In genomic region chr5:95076395-95077165, GRCh38 we compare ENCODE assay signal across 31 cellular contexts.
A peak's percentile ranks its signal among the peaks of the same experiment; 100 is the strongest.
DNase-seq lines count a peak whose midpoint lies in the region; ATAC-seq, FAIRE-seq and TF ChIP-seq lines count a peak whose summit lies in the region.
"Had no signal": no experiment of that assay in that cellular context is flagged by ENCODE, and none has a peak within 500 bp of the region (broad histone marks: within the 10 kb centered on the region; RNA-seq: fewer than 3 reads in every experiment).

No MANE protein-coding gene starts in this region.

- H3K4ac ChIP-seq in mesenchymal stem cell (ENCODE audit: low read depth in 1 of 2, low read length in 2 of 2): no peak overlapping the region

- no peak overlapping the region for H2BK12ac ChIP-seq in mesenchymal stem cell (ENCODE audit: low read length in 2 of 2)

- H3K36me3 ChIP-seq in Panc1 (ENCODE audit: control insufficient read depth, insufficient read depth, low read length) (no peaks in the 10 kb centered on the region), mesenchymal stem cell (ENCODE audit: control insufficient read depth in 1 of 2, insufficient read depth in 2 of 2, low read depth in 1 of 2, low read length in 2 of 2) (no peaks in the 10 kb centered on the region)
- H3K36me3 ChIP-seq: BE2C, MG63, ovary, tibial artery had no signal

- peak overlapping the region in 5 of 7 donors; percentile 13 to 74 (median 28) for H3K27ac Mint-ChIP-seq in CD14-positive monocyte
- H3K27ac Mint-ChIP-seq: activated naive CD4-positive, alpha-beta T cell treated with anti-CD3 and anti-CD28 coated beads, Interleukin-2, amount 50 U/mL, for 24 hours; brain had no signal

- BruUV-seq in Panc1 (replicated peaks; lab: Mats Ljungman, UMichigan): no TSS peak

- peaks cover 12% of the 10 kb centered on the region; the same call in 1 of the 2 replicates for H3K4me1 ChIP-seq in Panc1 (ENCODE audit: control insufficient read depth, insufficient read depth, low read length)
- H3K4me1 ChIP-seq in mesenchymal stem cell (ENCODE audit: control insufficient read depth, insufficient read depth, low read depth, low read length): no peaks in the 10 kb centered on the region
- H3K4me1 ChIP-seq: BE2C, tibial artery had no signal

- TF ChIP-seq CTCF in CD14-positive monocyte (IDR thresholded peaks at IDR 0.05): no peak
- no peak for TF ChIP-seq CTCF in Panc1 (IDR thresholded peaks at IDR 0.05)

- POLR2A ChIA-PET in Panc1 (lab: Charles Lee): interaction anchor here (0.6 kb wide), 1 partner anchor 151 kb away, joined by 4 read pairs; no protein-coding TSS in a partner anchor

- H3K27me3 Mint-ChIP-seq in CD14-positive monocyte (ENCODE audit: low read depth in 3 of 3): peaks cover 0 to 3% (median 0%) of the 10 kb centered on the region in 3 donors
- H3K27me3 Mint-ChIP-seq: activated naive CD4-positive, alpha-beta T cell treated with anti-CD3 and anti-CD28 coated beads, Interleukin-2, amount 50 U/mL, for 24 hours had no signal

- H3K9me3 Mint-ChIP-seq in CD14-positive monocyte: peaks cover 2 to 11% (median 6%) of the 10 kb centered on the region in 7 donors
- H3K9me3 Mint-ChIP-seq: brain had no signal

- H4K8ac ChIP-seq in mesenchymal stem cell (ENCODE audit: low read length): no peak overlapping the region

- no peak overlapping the region for H2BK5ac ChIP-seq in mesenchymal stem cell (ENCODE audit: low read depth, low read length, poor library complexity, severe bottlenecking)

- H3K9me3 ChIP-seq in Panc1 (ENCODE audit: control insufficient read depth, insufficient read depth, low read depth, low read length) (no peaks in the 10 kb centered on the region), mesenchymal stem cell (ENCODE audit: control insufficient read depth, low read length) (no peaks in the 10 kb centered on the region)
- H3K9me3 ChIP-seq: BE2C, MG63, ovary, tibial artery had no signal

- no peak overlapping the region for H3K14ac ChIP-seq in mesenchymal stem cell (ENCODE audit: low read length in 2 of 2)

- in situ Hi-C loops in Panc1 (cut with HindIII; ENCODE audit: low pct_unique_long_range_greater_than_20kb, low sequenced_read_pairs): no loop called here

- peaks cover 66% of the 10 kb centered on the region for H3K4me1 Mint-ChIP-seq in CD14-positive monocyte

- H2BK120ac ChIP-seq in mesenchymal stem cell (ENCODE audit: low read depth, low read length): no peak overlapping the region

- no peak overlapping the region for H3K4me2 ChIP-seq in mesenchymal stem cell (ENCODE audit: low read length, poor library complexity, severe bottlenecking)

- no peak for DNase-seq in CD14-positive monocyte (ENCODE audit: low spot score)
- DNase-seq in GM12892 (ENCODE audit: insufficient read length): no peak
- no peak for DNase-seq in Panc1 (ENCODE audit: low read depth, low spot score)
- DNase-seq in mesenchymal stem cell: no peak
- no peak for DNase-seq in NCI-H345 treated with DMSO at 0.1 percent for 48 hours (lab: John Stamatoyannopoulos, UW; ENCODE audit: unreplicated experiment)
- no peak for DNase-seq in activated CD4-positive, CD25-positive, alpha-beta regulatory T cell treated with anti-CD3 and anti-CD28 coated beads, Interleukin-2, amount 50 U/mL, for 72 hours
- no peak for DNase-seq in GF-D8 (lab: John Stamatoyannopoulos, UW)
- DNase-seq: activated CD4-positive, alpha-beta T cell treated with anti-CD3 and anti-CD28 coated beads for 4 hours; activated CD8-positive, alpha-beta memory T cell treated with anti-CD3 and anti-CD28 coated beads for 24 hours; activated T-cell treated with anti-CD3 and anti-CD28 coated beads for 4 hours; amniotic stem cell; BE2C; cerebellar nuclear complex; DMS153; GOT3; KBM-7; mesendoderm; MG63; NCI-H1436; NCI-H2081; NCI-H69; ovary; retina; stimulated activated CD4-positive, alpha-beta T cell treated with anti-CD3 and anti-CD28 coated beads, Interleukin-1b, Interleukin-23, amount 100 ng/mL, for 48 hours; stimulated activated naive CD8-positive, alpha-beta T cell treated with anti-CD3 and anti-CD28 coated beads, Interleukin-15, Interleukin-2, amounts not matched to agents 100 U/mL and 50 U/mL, for 24 hours; T1000; tibial artery had no signal

- no peak overlapping the region for H2AFZ ChIP-seq in mesenchymal stem cell (ENCODE audit: low read depth, low read length)

- FAIRE-seq in GM12892 (lab: Jason Lieb, UNC): peak; percentile 67
- FAIRE-seq: HTR-8/SVneo had no signal

- peaks cover 10% of the 10 kb centered on the region for H3K79me1 ChIP-seq in mesenchymal stem cell (replicated peaks; ENCODE audit: low read length, poor library complexity, severe bottlenecking)

- no peak overlapping the region for H3K18ac ChIP-seq in mesenchymal stem cell (ENCODE audit: low read depth in 1 of 2, low read length in 2 of 2)

- CTCF ChIA-PET in Panc1 (lab: Charles Lee): no interaction called here

- H3K27ac ChIP-seq in Panc1 (ENCODE audit: low read length) (peak overlapping the region; percentile 46; the same call in 1 of the 2 replicates), mesenchymal stem cell (ENCODE audit: low read length, poor library complexity, severe bottlenecking) (no peak overlapping the region)
- H3K27ac ChIP-seq: ovary, tibial artery, VCaP had no signal

- H3K36me3 Mint-ChIP-seq in CD14-positive monocyte: peaks cover 7 to 23% of the 10 kb centered on the region in 2 donors
- H3K36me3 Mint-ChIP-seq: activated naive CD4-positive, alpha-beta T cell treated with anti-CD3 and anti-CD28 coated beads, Interleukin-2, amount 50 U/mL, for 24 hours; brain had no signal

- intact Hi-C loops in CD14-positive monocyte (cut with micrococcal nuclease) (loop anchor here in 1 of 2 donors (10.0 kb wide), 1 partner anchor 52 kb away; no protein-coding TSS in a partner anchor), Panc1 (cut with micrococcal nuclease; ENCODE audit: unreplicated experiment) (loop anchor here (5.0 kb wide), 1 partner anchor 161 kb away; no protein-coding TSS in a partner anchor)

- no peak overlapping the region for H3K9ac ChIP-seq in mesenchymal stem cell (ENCODE audit: low read length)

- H3K4me3 ChIP-seq in Panc1 (ENCODE audit: low read depth in 2 of 2, low read length in 2 of 2) (no peak overlapping the region), mesenchymal stem cell (ENCODE audit: insufficient read depth in 1 of 2, low read depth in 1 of 2, low read length in 2 of 2) (no peak overlapping the region)
- H3K4me3 ChIP-seq: MG63, ovary, tibial artery had no signal

- ATAC-seq in Panc1: no peak
- ATAC-seq: stimulated activated naive CD8-positive, alpha-beta T cell treated with anti-CD3 and anti-CD28 coated beads, Interleukin-15, Interleukin-2, amounts not matched to agents 100 U/mL and 50 U/mL, for 24 hours had no signal

- WGBS in mesenchymal stem cell: 87% methylated on average over 5 of the region's 8 CpGs

- no peak overlapping the region for H3K23ac ChIP-seq in mesenchymal stem cell (ENCODE audit: low read length in 2 of 2)

- H3K4me3 Mint-ChIP-seq in CD14-positive monocyte: no peak overlapping the region
- H3K4me3 Mint-ChIP-seq: activated naive CD4-positive, alpha-beta T cell treated with anti-CD3 and anti-CD28 coated beads, Interleukin-2, amount 50 U/mL, for 24 hours; brain had no signal

- no peak for TF ChIP-seq POLR2A in GM12892 (IDR thresholded peaks at IDR 0.05; ENCODE audit: low read depth, low read length)

- peak overlapping the region; percentile 84 for H2AK5ac ChIP-seq in mesenchymal stem cell (ENCODE audit: low read length, severe bottlenecking)

- no peak overlapping the region for H4K91ac ChIP-seq in mesenchymal stem cell (ENCODE audit: low read length)

- no peak overlapping the region for H2BK15ac ChIP-seq in mesenchymal stem cell (ENCODE audit: low read depth, poor library complexity, severe bottlenecking)

- H3K27me3 ChIP-seq in Panc1 (ENCODE audit: control insufficient read depth, insufficient read depth, low read length) (no peaks in the 10 kb centered on the region), mesenchymal stem cell (ENCODE audit: control insufficient read depth in 1 of 2, insufficient read depth in 1 of 2, low read length in 2 of 2) (no peaks in the 10 kb centered on the region)
- H3K27me3 ChIP-seq: MG63, ovary, tibial artery had no signal
